In the genomic region with DNA sequence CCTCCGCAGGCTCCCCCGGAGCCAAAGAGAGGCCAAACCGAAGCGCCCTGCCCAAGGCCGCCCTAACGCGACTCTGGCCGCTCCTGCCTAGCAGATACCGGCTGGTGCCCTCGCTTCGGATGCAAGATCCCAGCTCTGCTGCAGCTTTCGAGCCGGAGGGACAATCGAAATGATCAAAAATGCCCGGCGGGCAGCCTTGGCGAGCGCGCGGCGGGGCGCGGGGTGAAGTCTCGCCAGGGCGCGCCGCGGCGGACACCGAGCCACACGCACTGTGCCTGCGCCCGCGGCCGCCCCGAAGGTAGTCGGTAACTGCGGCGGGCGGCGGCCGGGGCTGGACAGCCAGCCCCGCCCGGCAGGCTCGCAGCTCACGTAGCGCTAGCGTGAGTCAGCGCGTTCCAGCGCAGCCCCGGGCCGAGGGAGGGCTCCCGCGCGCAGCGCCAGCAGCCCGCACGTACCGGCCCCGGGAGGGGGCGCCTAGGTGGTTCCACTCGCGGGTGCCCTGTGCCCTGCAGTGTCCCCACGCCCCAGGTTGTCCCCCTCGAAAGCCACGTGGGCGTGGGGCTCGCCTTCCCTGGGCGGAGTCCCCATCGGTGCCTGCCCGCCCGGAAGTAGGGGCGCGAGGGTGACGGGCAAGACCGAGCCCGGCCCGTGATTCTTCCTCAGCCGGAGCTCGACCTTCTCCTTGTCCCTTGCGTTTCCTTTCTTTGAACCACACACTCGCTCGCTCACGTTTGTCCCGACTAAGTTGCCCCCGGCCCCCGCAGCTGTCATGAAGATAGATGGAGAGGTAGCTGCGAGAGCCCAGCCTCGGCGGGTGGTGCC, we compare ENCODE assay signal across 8 cellular contexts.
DNase-seq lines count a peak whose midpoint lies in the region; ATAC-seq, FAIRE-seq and TF ChIP-seq lines count a peak whose summit lies in the region.

No MANE protein-coding gene starts in this region.

- TF ChIP-seq CTCF in brain microvascular endothelial cell (IDR thresholded peaks at IDR 0.05; ENCODE audit: low read depth, low read length, missing control alignments) (peak; percentile 27), sigmoid colon (IDR thresholded peaks at IDR 0.05) (peak in 1 of 4 experiments; percentile 15)

- H3K4me3 ChIP-seq in brain microvascular endothelial cell (ENCODE audit: low read depth, low read length), result peak overlapping the region; percentile 66
- H3K4me3 ChIP-seq in iPS-18c (ENCODE audit: insufficient read depth, low read depth, low read length), result peak overlapping the region; percentile 77
- peak overlapping the region; percentile 60 to 65 (median 61) for H3K4me3 ChIP-seq in sigmoid colon

- intact Hi-C loops in sigmoid colon (cut with DNase I), result loop anchor here (5.0 kb wide), 2 partner anchors 108 to 167 kb away; a partner anchor contains a TSS

- 1 to 2% methylated on average over 91 of the region's 91 CpGs for WGBS in sigmoid colon, 2 donors

- peaks cover 0 to 28% (median 23%) of the 10 kb centered on the region in 4 donors for H3K4me1 ChIP-seq in sigmoid colon

- H3K9me3 ChIP-seq in iPS-18c (ENCODE audit: control insufficient read depth, insufficient read depth, low read length) (no peaks in the 10 kb centered on the region), sigmoid colon (no peaks in the 10 kb centered on the region)

- H3K27me3 ChIP-seq in brain microvascular endothelial cell (replicated peaks), result no peaks in the 10 kb centered on the region
- H3K27me3 ChIP-seq in sigmoid colon, result no peaks in the 10 kb centered on the region

- H3K36me3 ChIP-seq in brain microvascular endothelial cell (replicated peaks) (no peaks in the 10 kb centered on the region), sigmoid colon (no peaks in the 10 kb centered on the region)

- peak overlapping the region; percentile 21 for H3K27ac ChIP-seq in brain microvascular endothelial cell
- peak overlapping the region; percentile 83 to 89 (median 84) for H3K27ac ChIP-seq in sigmoid colon

- TF ChIP-seq POLR2A in sigmoid colon (IDR thresholded peaks at IDR 0.05), result peak; percentile 18 to 41

- in situ Hi-C loops in brain microvascular endothelial cell (cut with HindIII; ENCODE audit: low pct_ligation_motif_present, low sequenced_read_pairs), result no loop called here

- FAIRE-seq in HTR-8/SVneo (lab: Jason Lieb, UNC), result peak; percentile 16

- peak; percentile 85 for ATAC-seq in GM21390 (IDR thresholded peaks at IDR 0.05; ENCODE audit: unreplicated experiment)

- peak; percentile 79 for DNase-seq in EL
- peak; percentile 70 for DNase-seq in HTR-8/SVneo (ENCODE audit: insufficient read length, low spot score)
- DNase-seq in T-helper 9 cell, result peak; percentile 27
- peak; percentile 39 for DNase-seq in brain microvascular endothelial cell
- peak; percentile 90 for DNase-seq in sigmoid colon
- no peak for DNase-seq in NCI-H446 treated with DMSO at 0.1 percent for 48 hours (lab: John Stamatoyannopoulos, UW)

- no peak for TF ChIP-seq EP300 in sigmoid colon (IDR thresholded peaks at IDR 0.05)
